In genomic region chr10:124944982-124945381, GRCh38 we compare ENCODE assay signal across 17 cellular contexts. TPM values are rescaled to one million over a fixed set of nuclear protein-coding genes. Genes with fewer than 3 reads are reported as not detected.
DNase-seq lines count a peak whose midpoint lies in the region; ATAC-seq, FAIRE-seq and TF ChIP-seq lines count a peak whose summit lies in the region.
"Had no signal": no experiment of that assay in that cellular context is flagged by ENCODE, and none has a peak within 500 bp of the region (broad histone marks: within the 10 kb centered on the region; RNA-seq: fewer than 3 reads in every experiment).

No MANE protein-coding gene starts in this region.

- DNase-seq in HepG2 (ENCODE audit: low spot score) = no peak
- DNase-seq in mammary epithelial cell = peak; percentile 6
- DNase-seq in right lobe of liver = no peak
- DNase-seq in NK-92 (lab: John Stamatoyannopoulos, UW; ENCODE audit: unreplicated experiment) = no peak
- no peak for DNase-seq in NCI-H2029 (lab: John Stamatoyannopoulos, UW)
- DNase-seq in effector CD4-positive, alpha-beta T cell = no peak
- DNase-seq in inferior parietal cortex (ENCODE audit: extremely low spot score) = no peak
- DNase-seq: activated CD8-positive, alpha-beta T cell treated with anti-CD3 and anti-CD28 coated beads for 36 hours; AML-193; effector CD8-positive, alpha-beta T cell; KG1; NCI-H1417; stimulated activated CD4-positive, alpha-beta T cell treated with anti-CD3 and anti-CD28 coated beads, Interleukin-4, amount 100 ng/mL, for 24 hours had no signal

- no peak for TF ChIP-seq CTCF in liver (IDR thresholded peaks at IDR 0.05; ENCODE audit: low read depth, low read length, missing input control)
- TF ChIP-seq CTCF in HepG2 (CRISPR knock-in tag; IDR thresholded peaks at IDR 0.05) = no peak
- TF ChIP-seq CTCF in mammary epithelial cell (conservative IDR thresholded peaks at IDR 0.05 in 1 of 2, IDR thresholded peaks at IDR 0.05 in 1 of 2; ENCODE audit: extremely low read depth in 1 of 2, insufficient read depth in 1 of 2, low read depth in 1 of 2, low read length in 2 of 2) = no peak
- TF ChIP-seq CTCF in right lobe of liver (IDR thresholded peaks at IDR 0.05) = no peak

- intact Hi-C loops in HepG2 (cut with micrococcal nuclease; ENCODE audit: unreplicated experiment) = no loop called here
- intact Hi-C loops in mammary epithelial cell (cut with micrococcal nuclease) = no loop called here
- intact Hi-C loops in right lobe of liver (cut with DNase I) = no loop called here

- H3K4me2 ChIP-seq in HepG2 (ENCODE audit: low read depth, low read length) (no peak overlapping the region), mammary epithelial cell (ENCODE audit: insufficient read depth, low read depth, low read length) (no peak overlapping the region)

- CTCF ChIA-PET in HepG2 (lab: Yijun Ruan, JAX; ENCODE audit: low intra/inter-chr PET ratio, low total read pairs) (no interaction called here), mammary epithelial cell (lab: Charles Lee; ENCODE audit: low non-redundant PET) (no interaction called here)

- TF ChIP-seq RAD21 in liver (IDR thresholded peaks at IDR 0.05) = no peak
- no peak for TF ChIP-seq RAD21 in HepG2 (CRISPR knock-in tag; IDR thresholded peaks at IDR 0.05)

- ATAC-seq in HepG2 (no peak), right lobe of liver (peak; percentile 45 to 73 (median 63))
- ATAC-seq: activated CD8-positive, alpha-beta T cell treated with anti-CD3 and anti-CD28 coated beads for 36 hours; HCT116; SK-N-SH treated with all-trans-retinoic acid at 6 μM for 48 hours had no signal

- H2AFZ ChIP-seq in HepG2 (ENCODE audit: low read length) (no peak overlapping the region), mammary epithelial cell (ENCODE audit: low read depth, low read length) (no peak overlapping the region)

- 40% methylated on average over 2 of the region's 2 CpGs for WGBS in liver
- WGBS in HepG2 (ENCODE audit: low lambda C conversion rate) = 91% methylated on average over 2 of the region's 2 CpGs
- WGBS in mammary epithelial cell (ENCODE audit: low coverage, missing lambda C conversion rate) = 79% methylated on average over 2 of the region's 2 CpGs
- WGBS in right lobe of liver (ENCODE audit: insufficient coverage, low coverage, low lambda C conversion rate, missing lambda C conversion rate) = 36% methylated on average over 2 of the region's 2 CpGs

- in situ Hi-C loops in HepG2 (cut with HindIII; ENCODE audit: extremely low pct_ligation_motif_present, low pct_unique_long_range_greater_than_20kb) (no loop called here), mammary epithelial cell (cut with MboI; ENCODE audit: low sequenced_read_pairs in 2 of 2) (no loop called here)

- H3K36me3 ChIP-seq in liver (ENCODE audit: control insufficient read depth in 4 of 4, insufficient read depth in 3 of 4, low read depth in 1 of 4, low read length in 3 of 4) (peaks cover 0 to 4% (median 0%) of the 10 kb centered on the region in 4 donors), HepG2 (replicated peaks in 1 of 2; ENCODE audit: control insufficient read depth in 1 of 2, insufficient read depth in 2 of 2, low read length in 2 of 2) (peaks cover 6 to 22% of the 10 kb centered on the region in 2 experiments; a peak in 4 of 5 replicates), mammary epithelial cell (ENCODE audit: insufficient read depth, low read length) (no peaks in the 10 kb centered on the region), right lobe of liver (no peaks in the 10 kb centered on the region)

- H3K27ac ChIP-seq in liver (ENCODE audit: low read depth in 1 of 2, low read length in 2 of 2) (peak overlapping the region; percentile 9 to 39), HepG2 (ENCODE audit: extremely low read length, insufficient read depth, low read length) (no peak overlapping the region), mammary epithelial cell (ENCODE audit: insufficient read depth, low read depth, low read length) (peak overlapping the region; percentile 18), right lobe of liver (peak overlapping the region; percentile 52 to 70 (median 60))

- H3K4me1 ChIP-seq in liver (ENCODE audit: control insufficient read depth in 4 of 4, insufficient read depth in 4 of 4, low read length in 3 of 4) (peaks cover 22 to 61% (median 43%) of the 10 kb centered on the region in 4 donors), HepG2 (ENCODE audit: insufficient read depth, low read length) (no peaks in the 10 kb centered on the region), mammary epithelial cell (ENCODE audit: insufficient read depth, low read length) (peaks cover 7% of the 10 kb centered on the region), right lobe of liver (peaks cover 3 to 66% (median 31%) of the 10 kb centered on the region in 4 donors)

- POLR2A ChIA-PET in HepG2 (lab: Yijun Ruan, JAX) = no interaction called here

- no peak overlapping the region for H3K9ac ChIP-seq in liver (ENCODE audit: low read depth in 1 of 2, low read length in 2 of 2)
- no peak overlapping the region for H3K9ac ChIP-seq in HepG2 (ENCODE audit: insufficient read depth, low read depth, low read length)
- H3K9ac ChIP-seq in mammary epithelial cell (ENCODE audit: insufficient read depth, low read length) = no peak overlapping the region

- H3K9me3 ChIP-seq in liver (ENCODE audit: control insufficient read depth in 4 of 4, low read length in 3 of 4) = no peaks in the 10 kb centered on the region
- H3K9me3 ChIP-seq in HepG2 (ENCODE audit: low read length) = no peaks in the 10 kb centered on the region
- H3K9me3 ChIP-seq in mammary epithelial cell (replicated peaks; ENCODE audit: insufficient read depth, low read length) = no peaks in the 10 kb centered on the region
- no peaks in the 10 kb centered on the region for H3K9me3 ChIP-seq in right lobe of liver

- no peak for TF ChIP-seq EP300 in HepG2 (IDR thresholded peaks at IDR 0.05; ENCODE audit: low read depth in 2 of 2, low read length in 2 of 2)
- TF ChIP-seq EP300 in HepG2 (CRISPR knock-in tag; IDR thresholded peaks at IDR 0.05; ENCODE audit: borderline replicate concordance) = no peak

- BruUV-seq in HepG2 (replicated peaks; lab: Mats Ljungman, UMichigan) (no TSS peak), mammary epithelial cell (replicated peaks; lab: Mats Ljungman, UMichigan) (no TSS peak)

- TF ChIP-seq POLR2A in HepG2 (IDR thresholded peaks at IDR 0.05; ENCODE audit: insufficient read depth in 1 of 2, low read depth in 2 of 2, low read length in 2 of 2) (no peak), right lobe of liver (IDR thresholded peaks at IDR 0.05) (no peak)

- H3K4me3 ChIP-seq in liver (ENCODE audit: low read depth in 1 of 3, low read length in 3 of 3) (peak overlapping the region in 1 of 3 donors; percentile 2), HepG2 (replicated peaks in 1 of 3; ENCODE audit: insufficient read depth in 1 of 3, low read depth in 2 of 3, low read length in 3 of 3) (no peak overlapping the region), mammary epithelial cell (replicated peaks in 1 of 3; ENCODE audit: insufficient read depth in 1 of 3, low read depth in 2 of 3, low read length in 3 of 3) (no peak overlapping the region), right lobe of liver (no peak overlapping the region)

- peaks cover 34% of the 10 kb centered on the region for H4K20me1 ChIP-seq in HepG2 (ENCODE audit: insufficient read depth, low read length)
- no peaks in the 10 kb centered on the region for H4K20me1 ChIP-seq in mammary epithelial cell (ENCODE audit: insufficient read depth, low read length)

- no peak for FAIRE-seq in HepG2 (lab: Jason Lieb, UNC)
- FAIRE-seq: TTC549 had no signal

- H3K79me2 ChIP-seq in HepG2 (ENCODE audit: insufficient read depth, low read length) (peaks cover 85% of the 10 kb centered on the region), mammary epithelial cell (ENCODE audit: insufficient read depth, low read length) (peaks cover 94% of the 10 kb centered on the region)

- dilution Hi-C loops in mammary epithelial cell (cut with HindIII; ENCODE audit: low sequenced_read_pairs) = loop anchor here (5.0 kb wide), 1 partner anchor 82 kb away; no protein-coding TSS in a partner anchor

- H3K27me3 ChIP-seq in liver (ENCODE audit: control insufficient read depth in 4 of 4, insufficient read depth in 4 of 4, low read length in 3 of 4) (no peaks in the 10 kb centered on the region), HepG2 (ENCODE audit: control insufficient read depth in 1 of 2, insufficient read depth in 2 of 2, low read length in 2 of 2) (no peaks in the 10 kb centered on the region), mammary epithelial cell (ENCODE audit: insufficient read depth, low read length) (no peaks in the 10 kb centered on the region), right lobe of liver (no peaks in the 10 kb centered on the region)

TF ChIP-seq in liver, 16 proteins besides CTCF, POLR2A, EP300 and RAD21 (continues in another document):
- TF ChIP-seq RXRA (IDR thresholded peaks at IDR 0.05) = peak; percentile 46 to 67

TF ChIP-seq in HepG2, 621 proteins besides CTCF, POLR2A, EP300 and RAD21 (continues in another document):
- no peak for TF ChIP-seq ZFP1 (CRISPR knock-in tag; IDR thresholded peaks at IDR 0.05)

RNA-seq across cellular contexts. Expression of gene ZRANB1, which starts 3.1 kb away (rescaled TPM):
- total RNA-seq in liver (10 to 100 TPM; 21.2 to 32.5 TPM), HepG2 (2016; rRNA removed; fragmentation: Illumina TruSeq; extraction: Trizol) (19.6 and 20.7 TPM in 2 replicates), mammary epithelial cell (10 to 100 TPM; 14.0 to 19.3 TPM), right lobe of liver (10 to 100 TPM in 4 of 6 experiments, 1 to 10 TPM in 2; 8.6 to 17.6 (median 11.6) TPM)
- polyA plus RNA-seq in liver (1 to 10 TPM; 6.2 to 7.5 TPM), HepG2 (2011; rRNA removed) (9.6 and 10.3 TPM in 2 replicates), mammary epithelial cell (5.6 TPM)
- total RNA-seq in HepG2 (2016; cell fraction: cytosol; rRNA removed; fragmentation: Illumina TruSeq; extraction: Trizol; ENCODE audit: low read depth) = 38.1 and 44.9 TPM in 2 replicates
- total RNA-seq in HepG2 (2016; cell fraction: insoluble cytoplasmic fraction; rRNA removed; fragmentation: Illumina TruSeq; extraction: Trizol) = 19.4 and 21.1 TPM in 2 replicates
- 26.2 and 28.8 TPM in 2 replicates for total RNA-seq in HepG2 (2016; cell fraction: membrane; rRNA removed; fragmentation: Illumina TruSeq; extraction: Trizol)
- total RNA-seq in HepG2 (2016; cell fraction: nucleus; rRNA removed; fragmentation: Illumina TruSeq; extraction: Trizol) = 22.1 and 22.3 TPM in 2 replicates
- 5.2 and 8.8 TPM in 2 replicates for polyA plus RNA-seq in HepG2 (2011; cell fraction: cytosol; rRNA removed)
- 4.3 and 5.7 TPM in 2 replicates for polyA plus RNA-seq in HepG2 (2011; cell fraction: nucleus; rRNA removed)
- 13.8 and 15.9 TPM in 2 replicates for polyA plus RNA-seq in HepG2 (2012)
- polyA plus RNA-seq in HepG2 (2016; cell fraction: cytosol; fragmentation: Illumina TruSeq; extraction: Trizol; ENCODE audit: low read depth) = 2.2 and 2.6 TPM in 2 replicates
- 15.8 and 16.5 TPM in 2 replicates for polyA plus RNA-seq in HepG2 (2016; cell fraction: insoluble cytoplasmic fraction; fragmentation: Illumina TruSeq; extraction: Trizol; ENCODE audit: low read depth)
- 7.6 and 8.4 TPM in 2 replicates for polyA plus RNA-seq in HepG2 (2016; cell fraction: membrane; fragmentation: Illumina TruSeq; extraction: Trizol; ENCODE audit: low read depth)
- 18.8 and 21.5 TPM in 2 replicates for polyA plus RNA-seq in HepG2 (2016; cell fraction: nucleus; fragmentation: Illumina TruSeq; extraction: Trizol; ENCODE audit: insufficient read depth, low read depth)
- polyA minus RNA-seq in HepG2 (2011; rRNA and poly(A)+ RNA removed; ENCODE audit: low replicate concordance) = 14.9 and 19.7 TPM in 2 replicates
- 15.5 and 21.6 TPM in 2 replicates for polyA minus RNA-seq in HepG2 (2011; cell fraction: cytosol; rRNA and poly(A)+ RNA removed)
- polyA minus RNA-seq in HepG2 (2011; cell fraction: nucleus; rRNA and poly(A)+ RNA removed) = 30.3 and 31.8 TPM in 2 replicates
- polyA minus RNA-seq in mammary epithelial cell = 9.1 TPM
